In the genomic region with DNA sequence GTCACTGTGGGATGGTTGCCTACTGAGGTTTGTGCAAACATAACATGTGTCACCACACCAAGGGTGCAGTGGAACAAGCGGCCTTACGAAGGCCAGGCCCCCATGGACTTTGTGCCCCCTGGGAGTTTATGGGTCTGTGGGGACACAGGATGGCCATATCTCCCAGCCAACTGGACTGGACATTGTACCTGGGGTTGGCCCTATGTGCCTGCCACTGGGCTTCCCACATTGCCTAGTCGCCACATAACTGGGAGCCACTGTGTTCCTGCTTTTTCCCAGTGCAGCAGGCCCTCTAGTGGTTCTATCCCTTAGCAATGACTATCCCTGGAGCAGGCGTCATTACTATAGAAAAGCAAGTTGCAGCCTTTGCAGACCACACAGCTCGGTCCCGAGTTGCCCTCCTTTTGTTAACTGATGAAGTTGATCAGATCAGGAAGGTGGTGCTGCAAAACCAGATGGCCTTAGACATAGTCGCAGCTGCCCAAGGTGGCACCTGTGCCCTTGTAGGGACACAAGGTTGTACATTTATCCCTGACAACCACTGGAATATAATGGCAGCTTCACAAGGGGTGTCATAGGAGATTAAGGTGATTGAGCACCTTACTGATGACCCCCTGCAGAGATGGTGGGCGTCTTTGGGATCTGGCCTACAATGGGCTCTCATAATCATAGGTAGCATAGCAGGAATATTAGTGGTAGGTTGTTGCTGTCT, we compare ENCODE assay signal across 9 cellular contexts. TPM values are rescaled to one million over a fixed set of nuclear protein-coding genes. Genes with fewer than 3 reads are reported as not detected.
A peak's percentile ranks its signal among the peaks of the same experiment; 100 is the strongest.
DNase-seq lines count a peak whose midpoint lies in the region; ATAC-seq and TF ChIP-seq lines count a peak whose summit lies in the region.
"Had no signal": no experiment of that assay in that cellular context is flagged by ENCODE, and none has a peak within 500 bp of the region (broad histone marks: within the 10 kb centered on the region; RNA-seq: fewer than 3 reads in every experiment).

No MANE protein-coding gene starts in this region.

- dilution Hi-C loops in mammary epithelial cell (cut with HindIII; ENCODE audit: low sequenced_read_pairs), result loop anchor here (5.0 kb wide), 1 partner anchor 46 kb away; no protein-coding TSS in a partner anchor

- H3K27ac ChIP-seq in mammary epithelial cell (ENCODE audit: insufficient read depth, low read depth, low read length), result no peak overlapping the region

- CTCF ChIA-PET in mammary epithelial cell (lab: Charles Lee; ENCODE audit: low non-redundant PET), result no interaction called here

- no peak overlapping the region for H2AFZ ChIP-seq in mammary epithelial cell (ENCODE audit: low read depth, low read length)

- TF ChIP-seq CTCF in LNCaP clone FGC (IDR thresholded peaks at IDR 0.05; ENCODE audit: control insufficient read depth, extremely low read depth, insufficient read depth) (peak; percentile 77), mammary epithelial cell (conservative IDR thresholded peaks at IDR 0.05 in 1 of 2, IDR thresholded peaks at IDR 0.05 in 1 of 2; ENCODE audit: extremely low read depth in 1 of 2, insufficient read depth in 1 of 2, low read depth in 1 of 2, low read length in 2 of 2) (peak; percentile 77), nephron progenitor cell (IDR thresholded peaks at IDR 0.05) (peak; percentile 54)

- H3K79me2 ChIP-seq in mammary epithelial cell (ENCODE audit: insufficient read depth, low read length), result no peaks in the 10 kb centered on the region

- H4K20me1 ChIP-seq in mammary epithelial cell (ENCODE audit: insufficient read depth, low read length), result no peaks in the 10 kb centered on the region

- H3K4me2 ChIP-seq in mammary epithelial cell (ENCODE audit: insufficient read depth, low read depth, low read length), result no peak overlapping the region

- H3K4me1 Mint-ChIP-seq in nephron progenitor cell, result no peaks in the 10 kb centered on the region

- BruUV-seq in mammary epithelial cell (replicated peaks; lab: Mats Ljungman, UMichigan), result no TSS peak

- intact Hi-C loops in mammary epithelial cell (cut with micrococcal nuclease), result loop anchor here (1.0 to 5.0 kb wide), 2 partner anchors 75 to 729 kb away; a partner anchor contains a TSS

- H3K27ac Mint-ChIP-seq in nephron progenitor cell, result no peak overlapping the region

- 44% methylated on average over 8 of the region's 8 CpGs for WGBS in mammary epithelial cell (ENCODE audit: low coverage, missing lambda C conversion rate)

- H3K4me3 ChIP-seq in LNCaP clone FGC (ENCODE audit: low read depth, low read length) (no peak overlapping the region), mammary epithelial cell (replicated peaks in 1 of 3; ENCODE audit: insufficient read depth in 1 of 3, low read depth in 2 of 3, low read length in 3 of 3) (no peak overlapping the region)

- no peaks in the 10 kb centered on the region for H3K36me3 Mint-ChIP-seq in nephron progenitor cell (ENCODE audit: low read depth)

- no peaks in the 10 kb centered on the region for H3K27me3 ChIP-seq in mammary epithelial cell (ENCODE audit: insufficient read depth, low read length)

- H3K27me3 Mint-ChIP-seq in nephron progenitor cell (ENCODE audit: low read depth, poor library complexity), result peaks cover 9% of the 10 kb centered on the region

- H3K9ac ChIP-seq in mammary epithelial cell (ENCODE audit: insufficient read depth, low read length), result no peak overlapping the region

- H3K4me1 ChIP-seq in mammary epithelial cell (ENCODE audit: insufficient read depth, low read length), result peaks cover 5% of the 10 kb centered on the region

- H3K9me3 Mint-ChIP-seq in nephron progenitor cell, result no peaks in the 10 kb centered on the region

- ATAC-seq in HG02759 (IDR thresholded peaks at IDR 0.05; ENCODE audit: unreplicated experiment) (no peak), GM18861 (IDR thresholded peaks at IDR 0.05; ENCODE audit: unreplicated experiment) (no peak), GM18868 (IDR thresholded peaks at IDR 0.05; ENCODE audit: unreplicated experiment) (no peak)

- H3K9me3 ChIP-seq in mammary epithelial cell (replicated peaks; ENCODE audit: insufficient read depth, low read length), result no peaks in the 10 kb centered on the region

- H3K4me3 Mint-ChIP-seq in nephron progenitor cell, result no peak overlapping the region

- DNase-seq in EH (ENCODE audit: low read depth) (peak; percentile 43), LNCaP clone FGC (ENCODE audit: low read depth) (no peak), mammary epithelial cell (peak; percentile 47), nephron progenitor cell (peak; percentile 28), NCI-H2029 (lab: John Stamatoyannopoulos, UW) (no peak)

- no peaks in the 10 kb centered on the region for H3K36me3 ChIP-seq in mammary epithelial cell (ENCODE audit: insufficient read depth, low read length)

- in situ Hi-C loops in mammary epithelial cell (cut with MboI; ENCODE audit: low sequenced_read_pairs in 2 of 2), result loop anchor here (5.0 to 25.0 kb wide), 3 partner anchors 144 to 282 kb away; a partner anchor contains a TSS

RNA-seq across cellular contexts. Expression of a gene that starts 15.2 kb away (rescaled TPM):
- total RNA-seq in mammary epithelial cell, result not detected
- not detected for polyA plus RNA-seq in mammary epithelial cell
- not detected for polyA minus RNA-seq in mammary epithelial cell
- total RNA-seq: subcutaneous adipose tissue had no signal

RNA-seq across cellular contexts. Expression of a gene that starts 18.5 kb away (rescaled TPM):
- not detected for total RNA-seq in mammary epithelial cell
- not detected for polyA plus RNA-seq in mammary epithelial cell
- polyA minus RNA-seq in mammary epithelial cell, result not detected
- total RNA-seq: subcutaneous adipose tissue had no signal

RNA-seq across cellular contexts. Expression of a gene that starts 35.1 kb away (rescaled TPM):
- total RNA-seq in mammary epithelial cell, result not detected
- polyA plus RNA-seq in mammary epithelial cell, result not detected
- polyA minus RNA-seq in mammary epithelial cell, result not detected
- total RNA-seq: subcutaneous adipose tissue had no signal

RNA-seq across cellular contexts. Expression of a gene that starts 45.5 kb away (rescaled TPM):
- not detected for total RNA-seq in mammary epithelial cell
- polyA plus RNA-seq in mammary epithelial cell, result not detected
- polyA minus RNA-seq in mammary epithelial cell, result not detected
- total RNA-seq: subcutaneous adipose tissue had no signal

Comparison
In these comparisons a context has a peak if more than half of its experiments do, and no peak if none do; other contexts are left out.
1. DNase-seq: peak in EH (single experiment), mammary epithelial cell (single experiment) and nephron progenitor cell (single experiment); none in LNCaP clone FGC (single experiment) and NCI-H2029 (single experiment).
2. Peak in every context shown above with its lines, with median percentiles within 50 percentile points of each other: CTCF ChIP-seq.